16 cellular contexts compared by ENCODE assay signal in genomic region chr1:184555665-184556641, GRCh38.
DNase-seq lines count a peak whose midpoint lies in the region; ATAC-seq, FAIRE-seq and TF ChIP-seq lines count a peak whose summit lies in the region.
"Had no signal": no experiment of that assay in that cellular context is flagged by ENCODE, and none has a peak within 500 bp of the region (broad histone marks: within the 10 kb centered on the region; RNA-seq: fewer than 3 reads in every experiment).

No MANE protein-coding gene starts in this region.

- H3K4me1 Mint-ChIP-seq in neural progenitor cell (peaks cover 2% of the 10 kb centered on the region), type B pancreatic cell (ENCODE audit: unreplicated experiment) (peaks cover 17% of the 10 kb centered on the region)

- H3K9ac ChIP-seq in neural progenitor cell: no peak overlapping the region
- H3K9ac ChIP-seq: parathyroid adenoma had no signal

- H3K9me3 Mint-ChIP-seq in neural progenitor cell (no peaks in the 10 kb centered on the region), type B pancreatic cell (no peaks in the 10 kb centered on the region)

- H3K36me3 ChIP-seq in neural progenitor cell (no peaks in the 10 kb centered on the region), stomach (no peaks in the 10 kb centered on the region)

- no peaks in the 10 kb centered on the region for H3K27me3 ChIP-seq in neural progenitor cell
- no peaks in the 10 kb centered on the region for H3K27me3 ChIP-seq in stomach

- H3K79me2 ChIP-seq in neural progenitor cell (ENCODE audit: low read depth): peaks cover 30% of the 10 kb centered on the region
- H3K79me2 ChIP-seq: parathyroid adenoma had no signal

- no peaks in the 10 kb centered on the region for H3F3A ChIP-seq in neural progenitor cell (ENCODE audit: low read depth)

- H3K4me2 ChIP-seq in neural progenitor cell: peak overlapping the region; percentile 6

- TF ChIP-seq CTCF in neural progenitor cell (IDR thresholded peaks at IDR 0.05) (no peak), stomach (IDR thresholded peaks at IDR 0.05) (no peak), type B pancreatic cell (conservative IDR thresholded peaks at IDR 0.05) (no peak)

- H3K27ac Mint-ChIP-seq in neural progenitor cell (no peak overlapping the region), type B pancreatic cell (no peak overlapping the region)

- DNase-seq in H54 (ENCODE audit: insufficient read length, low spot score) (peak; percentile 15), NCI-H226 (peak; percentile 25), cerebellum (ENCODE audit: low spot score) (peak; percentile 78), neural progenitor cell (ENCODE audit: low spot score) (no peak), stomach (no peak), amniotic stem cell (lab: John Stamatoyannopoulos, UW) (no peak), type B pancreatic cell (ENCODE audit: extremely low spot score, unreplicated experiment) (no peak)
- DNase-seq: activated T-cell treated with anti-CD3 and anti-CD28 coated beads, Interleukin-2, amount 50 U/mL, for 1 hour; dermis blood vessel endothelial cell; DMS79; NCI-H1105 treated with DMSO at 0.1 percent for 48 hours; stimulated activated CD4-positive, alpha-beta T cell treated with anti-CD3 and anti-CD28 coated beads, Interleukin-2, amount 100 ng/mL, for 24 hours had no signal

- H3K4me3 ChIP-seq in neural progenitor cell (no peak overlapping the region), stomach (no peak overlapping the region)

- intact Hi-C loops in stomach (cut with DNase I; ENCODE audit: low total_unique reads): no loop called here

- WGBS in stomach, 5 donors: 70 to 92% (median 84%) methylated on average over 7 of the region's 7 CpGs

- no peak for TF ChIP-seq POLR2A in H54 (IDR thresholded peaks at IDR 0.05; ENCODE audit: low read depth, low read length)
- no peak for TF ChIP-seq POLR2A in stomach (IDR thresholded peaks at IDR 0.05)

- no peak overlapping the region for H2AFZ ChIP-seq in neural progenitor cell (replicated peaks)
- H2AFZ ChIP-seq: parathyroid adenoma had no signal

- no peak overlapping the region for H3K4me3 Mint-ChIP-seq in neural progenitor cell
- no peak overlapping the region for H3K4me3 Mint-ChIP-seq in type B pancreatic cell

- H3K36me3 Mint-ChIP-seq in neural progenitor cell (no peaks in the 10 kb centered on the region), type B pancreatic cell (peaks cover 7% of the 10 kb centered on the region)

- no peak for ATAC-seq in GM18502 (IDR thresholded peaks at IDR 0.05; ENCODE audit: poor library complexity, unreplicated experiment)
- ATAC-seq: activated CD4-positive, CD25-positive, alpha-beta regulatory T cell treated with anti-CD3 and anti-CD28 coated beads, Interleukin-2, amount 50 U/mL, for 24 hours; HepG2 had no signal

- H4K20me1 ChIP-seq in neural progenitor cell (ENCODE audit: low read depth): no peaks in the 10 kb centered on the region

- no peak for FAIRE-seq in H54 (lab: Jason Lieb, UNC)
- FAIRE-seq: HepG2 had no signal

- H3K27me3 Mint-ChIP-seq in neural progenitor cell (ENCODE audit: insufficient read depth, low read depth) (no peaks in the 10 kb centered on the region), type B pancreatic cell (no peaks in the 10 kb centered on the region)

- H3K4me1 ChIP-seq in neural progenitor cell (peaks cover 9% of the 10 kb centered on the region), stomach (peaks cover 0 to 10% (median 4%) of the 10 kb centered on the region in 4 donors)
- H3K4me1 ChIP-seq: parathyroid adenoma had no signal

- TF ChIP-seq EP300 in stomach (IDR thresholded peaks at IDR 0.05): no peak

- no peaks in the 10 kb centered on the region for H3K9me3 ChIP-seq in neural progenitor cell (ENCODE audit: low read depth)
- H3K9me3 ChIP-seq in stomach: no peaks in the 10 kb centered on the region

- H3K27ac ChIP-seq in neural progenitor cell (peak overlapping the region; percentile 48), stomach (peak overlapping the region in 2 of 5 donors; percentile 27 to 40)
- H3K27ac ChIP-seq: parathyroid adenoma had no signal

Comparison
In these comparisons a context has a peak if more than half of its experiments do, and no peak if none do; other contexts are left out.
1. DNase-seq: peak in H54 (single experiment), NCI-H226 (single experiment) and cerebellum (single experiment); none in neural progenitor cell (single experiment), stomach (single experiment), amniotic stem cell (single experiment) and type B pancreatic cell (single experiment).